In genomic region chr2:196170202-196170680, GRCh38 we compare ENCODE assay signal across 8 cellular contexts. TPM values are rescaled to one million over a fixed set of nuclear protein-coding genes. Genes with fewer than 3 reads are reported as not detected.
DNase-seq lines count a peak whose midpoint lies in the region; ATAC-seq, FAIRE-seq and TF ChIP-seq lines count a peak whose summit lies in the region.

No MANE protein-coding gene starts in this region.

- H3K36me3 Mint-ChIP-seq in brain, result no peaks in the 10 kb centered on the region

- no peak for FAIRE-seq in D721Med (lab: Jason Lieb, UNC)

- peak overlapping the region; percentile 89 to 97 (median 94) for H3K4me3 Mint-ChIP-seq in brain

- H3K27me3 Mint-ChIP-seq in brain, result peaks cover 20% of the 10 kb centered on the region

- peaks cover 43% of the 10 kb centered on the region for H3K4me1 Mint-ChIP-seq in brain

- H3K36me3 ChIP-seq in RWPE2 (ENCODE audit: low read depth), result no peaks in the 10 kb centered on the region

- DNase-seq in AG20443 (ENCODE audit: low spot score) (peak; percentile 19), RWPE2 (ENCODE audit: low spot score) (no peak), islet precursor cell (peak; percentile 54), D721Med (ENCODE audit: insufficient read length, low spot score) (no peak)
- peak; percentile 38 for DNase-seq in stimulated activated naive CD4-positive, alpha-beta T cell treated with Interleukin-2 at 50 U/mL for 16 hours (lab: John Stamatoyannopoulos, UW)

- H3K9me3 ChIP-seq in RWPE2 (ENCODE audit: severe bottlenecking), result no peaks in the 10 kb centered on the region

- H3K27ac Mint-ChIP-seq in brain, result peak overlapping the region in 4 of 5 experiments; percentile 0 to 77 (median 52)

- H3K4me1 ChIP-seq in RWPE2 (ENCODE audit: insufficient read depth, poor library complexity, severe bottlenecking), result peaks cover 34% of the 10 kb centered on the region

- H3K4me3 ChIP-seq in RWPE2 (ENCODE audit: severe bottlenecking), result peak overlapping the region; percentile 99

- ATAC-seq in GM18858 (IDR thresholded peaks at IDR 0.05; ENCODE audit: unreplicated experiment) (peak; percentile 24), HG03571 (IDR thresholded peaks at IDR 0.05; ENCODE audit: unreplicated experiment) (peak; percentile 24), RWPE2 (ENCODE audit: low read depth) (peak; percentile 33; the same call in 1 of the 3 replicates)

- H3K27me3 ChIP-seq in RWPE2 (ENCODE audit: insufficient read depth, poor library complexity, severe bottlenecking), result no peaks in the 10 kb centered on the region

- H3K27ac ChIP-seq in RWPE2 (ENCODE audit: poor library complexity, severe bottlenecking), result peak overlapping the region; percentile 79

- H3K9me3 Mint-ChIP-seq in brain, result no peaks in the 10 kb centered on the region

- TF ChIP-seq CTCF in RWPE2 (IDR thresholded peaks at IDR 0.05; ENCODE audit: poor library complexity, severe bottlenecking) (no peak), brain (conservative IDR thresholded peaks at IDR 0.05) (no peak), D721Med (IDR thresholded peaks at IDR 0.05; ENCODE audit: insufficient read depth, missing control alignments) (no peak)

RNA-seq across cellular contexts. Expression of gene STK17B, which starts 1.1 kb away (rescaled TPM):
- 1.5 TPM for polyA plus RNA-seq in brain (ENCODE audit: insufficient read depth, low read depth, low replicate concordance)

Comparison
In these comparisons a context has a peak if more than half of its experiments do, and no peak if none do; other contexts are left out.
1. DNase-seq: peak in AG20443 (single experiment), islet precursor cell (single experiment) and stimulated activated naive CD4-positive, alpha-beta T cell treated with Interleukin-2 at 50 U/mL for 16 hours (single experiment); none in RWPE2 (single experiment) and D721Med (single experiment).
2. Peak in every context shown above with its lines, with median percentiles within 50 percentile points of each other: ATAC-seq.